In genomic region chr17:77148109-77148958, GRCh38 we compare ENCODE assay signal across 1 cellular context.
A peak's percentile ranks its signal among the peaks of the same experiment; 100 is the strongest.
TF ChIP-seq lines count a peak whose summit lies in the region.

No MANE protein-coding gene starts in this region.

TF ChIP-seq in HepG2, 621 proteins besides CTCF, POLR2A, EP300 and RAD21 (continued from another document and continues in another):
- TF ChIP-seq ZNF280B (CRISPR knock-in tag; IDR thresholded peaks at IDR 0.05; ENCODE audit: borderline replicate concordance) (peak; percentile 40; the same call in 1 of the 2 replicates), SIX4 (CRISPR knock-in tag; IDR thresholded peaks at IDR 0.05) (no peak), TBL1XR1 (IDR thresholded peaks at IDR 0.05; ENCODE audit: borderline replicate concordance, low read length, partially characterized antibody) (no peak), SMC3 (IDR thresholded peaks at IDR 0.05; ENCODE audit: low read length) (no peak), CEBPG (CRISPR knock-in tag; IDR thresholded peaks at IDR 0.05) (no peak), SIN3A (IDR thresholded peaks at IDR 0.05; ENCODE audit: borderline replicate concordance, low read depth, low read length) (no peak), ZBTB4 (CRISPR knock-in tag; IDR thresholded peaks at IDR 0.05; ENCODE audit: borderline replicate concordance) (no peak), ZNF598 (CRISPR knock-in tag; IDR thresholded peaks at IDR 0.05; ENCODE audit: borderline replicate concordance) (0 out of 2 replicates have a peak, but pooled peaks have one; percentile 54), ZNF253 (CRISPR knock-in tag; IDR thresholded peaks at IDR 0.05; ENCODE audit: borderline replicate concordance) (no peak), ZNF549 (CRISPR knock-in tag; IDR thresholded peaks at IDR 0.05) (no peak), TP53 (CRISPR knock-in tag; conservative IDR thresholded peaks at IDR 0.05) (no peak), ZNF280D (CRISPR knock-in tag; IDR thresholded peaks at IDR 0.05) (no peak), LCORL (IDR thresholded peaks at IDR 0.05) (no peak), LCORL (CRISPR knock-in tag; IDR thresholded peaks at IDR 0.05) (peak; percentile 46; the same call in 1 of the 2 replicates), SMAD1 (CRISPR knock-in tag; IDR thresholded peaks at IDR 0.05; ENCODE audit: borderline replicate concordance, low read depth) (no peak), FOXP4 (CRISPR knock-in tag; IDR thresholded peaks at IDR 0.05) (no peak), ARID5B (CRISPR knock-in tag; IDR thresholded peaks at IDR 0.05) (peak; percentile 68; the same call in 1 of the 2 replicates), TGIF2 (CRISPR knock-in tag; IDR thresholded peaks at IDR 0.05) (peak; percentile 74; the same call in 1 of the 2 replicates), GATAD2A (CRISPR knock-in tag; IDR thresholded peaks at IDR 0.05) (peak; percentile 49; the same call in 1 of the 2 replicates), REL (CRISPR knock-in tag; conservative IDR thresholded peaks at IDR 0.05) (no peak), HIC2 (CRISPR knock-in tag; IDR thresholded peaks at IDR 0.05; ENCODE audit: low read depth) (no peak), KDM5B (CRISPR knock-in tag; IDR thresholded peaks at IDR 0.05; ENCODE audit: borderline replicate concordance) (0 out of 2 replicates have a peak, but pooled peaks have one; percentile 19), ZNF644 (CRISPR knock-in tag; IDR thresholded peaks at IDR 0.05; ENCODE audit: low read depth) (peak; percentile 57; the same call in 1 of the 2 replicates), SNRNP70 (IDR thresholded peaks at IDR 0.05; ENCODE audit: low read depth, low read length) (no peak), SAP130 (CRISPR knock-in tag; IDR thresholded peaks at IDR 0.05; ENCODE audit: low read depth) (peak; percentile 57), ZFP62 (CRISPR knock-in tag; IDR thresholded peaks at IDR 0.05) (no peak), HDAC2 (CRISPR knock-in tag; IDR thresholded peaks at IDR 0.05) (no peak), NRL (CRISPR knock-in tag; IDR thresholded peaks at IDR 0.05; ENCODE audit: borderline replicate concordance) (peak; percentile 42; the same call in 1 of the 2 replicates), ZBTB38 (CRISPR knock-in tag; IDR thresholded peaks at IDR 0.05) (peak; percentile 84), TCF7 (IDR thresholded peaks at IDR 0.05; ENCODE audit: low read depth) (peak; percentile 42), HNF4G (IDR thresholded peaks at IDR 0.05; ENCODE audit: borderline replicate concordance, low read depth, low read length) (peak; percentile 79), HNF4G (CRISPR knock-in tag; IDR thresholded peaks at IDR 0.05; ENCODE audit: borderline replicate concordance, low read depth) (no peak), HMG20B (CRISPR knock-in tag; conservative IDR thresholded peaks at IDR 0.05) (0 out of 2 replicates have a peak, but pooled peaks have one; percentile 15), ELF4 (CRISPR knock-in tag; IDR thresholded peaks at IDR 0.05; ENCODE audit: borderline replicate concordance) (no peak), NBN (conservative IDR thresholded peaks at IDR 0.05) (no peak)
- TF ChIP-seq, protein P1, sequence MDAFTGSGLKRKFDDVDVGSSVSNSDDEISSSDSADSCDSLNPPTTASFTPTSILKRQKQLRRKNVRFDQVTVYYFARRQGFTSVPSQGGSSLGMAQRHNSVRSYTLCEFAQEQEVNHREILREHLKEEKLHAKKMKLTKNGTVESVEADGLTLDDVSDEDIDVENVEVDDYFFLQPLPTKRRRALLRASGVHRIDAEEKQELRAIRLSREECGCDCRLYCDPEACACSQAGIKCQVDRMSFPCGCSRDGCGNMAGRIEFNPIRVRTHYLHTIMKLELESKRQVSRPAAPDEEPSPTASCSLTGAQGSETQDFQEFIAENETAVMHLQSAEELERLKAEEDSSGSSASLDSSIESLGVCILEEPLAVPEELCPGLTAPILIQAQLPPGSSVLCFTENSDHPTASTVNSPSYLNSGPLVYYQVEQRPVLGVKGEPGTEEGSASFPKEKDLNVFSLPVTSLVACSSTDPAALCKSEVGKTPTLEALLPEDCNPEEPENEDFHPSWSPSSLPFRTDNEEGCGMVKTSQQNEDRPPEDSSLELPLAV (CRISPR knock-in tag; conservative IDR thresholded peaks at IDR 0.05; ENCODE audit: low read depth): no peak
- TF ChIP-seq, protein P2, sequence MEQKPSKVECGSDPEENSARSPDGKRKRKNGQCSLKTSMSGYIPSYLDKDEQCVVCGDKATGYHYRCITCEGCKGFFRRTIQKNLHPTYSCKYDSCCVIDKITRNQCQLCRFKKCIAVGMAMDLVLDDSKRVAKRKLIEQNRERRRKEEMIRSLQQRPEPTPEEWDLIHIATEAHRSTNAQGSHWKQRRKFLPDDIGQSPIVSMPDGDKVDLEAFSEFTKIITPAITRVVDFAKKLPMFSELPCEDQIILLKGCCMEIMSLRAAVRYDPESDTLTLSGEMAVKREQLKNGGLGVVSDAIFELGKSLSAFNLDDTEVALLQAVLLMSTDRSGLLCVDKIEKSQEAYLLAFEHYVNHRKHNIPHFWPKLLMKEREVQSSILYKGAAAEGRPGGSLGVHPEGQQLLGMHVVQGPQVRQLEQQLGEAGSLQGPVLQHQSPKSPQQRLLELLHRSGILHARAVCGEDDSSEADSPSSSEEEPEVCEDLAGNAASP (CRISPR knock-in tag; IDR thresholded peaks at IDR 0.05; ENCODE audit: borderline replicate concordance): peak; percentile 40; the same call in 1 of the 2 replicates
- TF ChIP-seq, protein P3, sequence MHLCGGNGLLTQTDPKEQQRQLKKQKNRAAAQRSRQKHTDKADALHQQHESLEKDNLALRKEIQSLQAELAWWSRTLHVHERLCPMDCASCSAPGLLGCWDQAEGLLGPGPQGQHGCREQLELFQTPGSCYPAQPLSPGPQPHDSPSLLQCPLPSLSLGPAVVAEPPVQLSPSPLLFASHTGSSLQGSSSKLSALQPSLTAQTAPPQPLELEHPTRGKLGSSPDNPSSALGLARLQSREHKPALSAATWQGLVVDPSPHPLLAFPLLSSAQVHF (CRISPR knock-in tag; IDR thresholded peaks at IDR 0.05): no peak
